In genomic region chr20:33423141-33423834, GRCh38 we compare ENCODE assay signal across 10 cellular contexts. TPM values are rescaled to one million over a fixed set of nuclear protein-coding genes. Genes with fewer than 3 reads are reported as not detected.
DNase-seq lines count a peak whose midpoint lies in the region; ATAC-seq and TF ChIP-seq lines count a peak whose summit lies in the region.
"Had no signal": no experiment of that assay in that cellular context is flagged by ENCODE, and none has a peak within 500 bp of the region (broad histone marks: within the 10 kb centered on the region; RNA-seq: fewer than 3 reads in every experiment).

No MANE protein-coding gene starts in this region.

- peak; percentile 47 to 77 for ATAC-seq in upper lobe of left lung (ENCODE audit: low FRiP score in 2 of 2)
- no peak for ATAC-seq in activated naive CD8-positive, alpha-beta T cell treated with anti-CD3 and anti-CD28 coated beads, Interleukin-2, amount 50 U/mL, for 24 hours

- no peaks in the 10 kb centered on the region for H3K36me3 Mint-ChIP-seq in activated naive CD8-positive, alpha-beta T cell treated with anti-CD3 and anti-CD28 coated beads, Interleukin-2, amount 50 U/mL, for 24 hours (ENCODE audit: low read depth)

- intact Hi-C loops in lower leg skin (cut with DNase I; ENCODE audit: low total_unique reads), result no loop called here

- no peaks in the 10 kb centered on the region for H3K9me3 ChIP-seq in upper lobe of left lung

- 34 to 41% methylated on average over 5 to 7 of the region's 7 CpGs for WGBS in lower leg skin, 2 donors
- WGBS in upper lobe of left lung, 2 donors, result 53 to 100% methylated on average over 1 to 7 of the region's 7 CpGs

- no peaks in the 10 kb centered on the region for H3K4me1 ChIP-seq in upper lobe of left lung
- H3K4me1 ChIP-seq: parathyroid adenoma had no signal

- H3K27ac Mint-ChIP-seq in activated naive CD8-positive, alpha-beta T cell treated with anti-CD3 and anti-CD28 coated beads, Interleukin-2, amount 50 U/mL, for 24 hours, result no peak overlapping the region

- H3K4me3 Mint-ChIP-seq in activated naive CD8-positive, alpha-beta T cell treated with anti-CD3 and anti-CD28 coated beads, Interleukin-2, amount 50 U/mL, for 24 hours, result no peak overlapping the region

- TF ChIP-seq CTCF in lower leg skin (IDR thresholded peaks at IDR 0.05) (no peak), upper lobe of left lung (IDR thresholded peaks at IDR 0.05) (no peak), GM10266 (IDR thresholded peaks at IDR 0.05; ENCODE audit: control insufficient read depth, insufficient read depth, low read depth, missing control alignments) (no peak)

- H3K27me3 Mint-ChIP-seq in activated naive CD8-positive, alpha-beta T cell treated with anti-CD3 and anti-CD28 coated beads, Interleukin-2, amount 50 U/mL, for 24 hours, result no peaks in the 10 kb centered on the region

- no peaks in the 10 kb centered on the region for H3K27me3 ChIP-seq in upper lobe of left lung

- no peaks in the 10 kb centered on the region for H3K36me3 ChIP-seq in upper lobe of left lung

- no peak for TF ChIP-seq EP300 in upper lobe of left lung (IDR thresholded peaks at IDR 0.05)

- H3K4me1 Mint-ChIP-seq in activated naive CD8-positive, alpha-beta T cell treated with anti-CD3 and anti-CD28 coated beads, Interleukin-2, amount 50 U/mL, for 24 hours, result no peaks in the 10 kb centered on the region

- H3K27ac ChIP-seq in caudate nucleus (ENCODE audit: low read depth, low read length) (peak overlapping the region; percentile 68), upper lobe of left lung (peak overlapping the region in 2 of 4 donors; percentile 35)
- H3K27ac ChIP-seq: parathyroid adenoma had no signal

- no peak for TF ChIP-seq POLR2A in lower leg skin (IDR thresholded peaks at IDR 0.05)
- no peak for TF ChIP-seq POLR2A in upper lobe of left lung (IDR thresholded peaks at IDR 0.05)

- H3K4me3 ChIP-seq in lower leg skin (ENCODE audit: low read depth, poor library complexity, severe bottlenecking) (no peak overlapping the region), upper lobe of left lung (no peak overlapping the region)

- DNase-seq in HUDEP-2 (lab: John Stamatoyannopoulos, UW; ENCODE audit: unreplicated experiment in 76 of 76) (peak in 71 of 76 experiments; percentile 7 to 86 (median 60)), caudate nucleus (lab: John Stamatoyannopoulos, UW) (no peak), lower leg skin (ENCODE audit: low spot score in 2 of 2) (peak; percentile 35 to 90), upper lobe of left lung (no peak), GM10266 (ENCODE audit: extremely low spot score) (no peak), GM19240 (ENCODE audit: insufficient read length, low spot score) (no peak)
- no peak for DNase-seq in activated naive CD8-positive, alpha-beta T cell treated with anti-CD3 and anti-CD28 coated beads, Interleukin-2, amount 50 U/mL, for 24 hours
- DNase-seq: effector CD8-positive, alpha-beta T cell; NCI-H526 treated with DMSO at 0.1 percent for 48 hours had no signal

- H3K9me3 Mint-ChIP-seq in activated naive CD8-positive, alpha-beta T cell treated with anti-CD3 and anti-CD28 coated beads, Interleukin-2, amount 50 U/mL, for 24 hours, result no peaks in the 10 kb centered on the region

RNA-seq across cellular contexts. Expression of gene SNTA1, which starts 20.3 kb away (rescaled TPM):
- 10 to 100 TPM; 13.0 to 22.6 (median 17.8) TPM for total RNA-seq in lower leg skin
- total RNA-seq in upper lobe of left lung, result 10 to 100 TPM in 3 of 6 donors, 1 to 10 TPM in 3; 8.2 to 23.4 (median 11.3) TPM

RNA-seq across cellular contexts. Expression of gene CDK5RAP1, which starts 22.0 kb away (rescaled TPM):
- 10 to 100 TPM; 22.3 to 33.3 (median 25.4) TPM for total RNA-seq in lower leg skin
- 10 to 100 TPM; 19.1 to 33.7 (median 25.0) TPM for total RNA-seq in upper lobe of left lung

Comparison
In these comparisons a context has a peak if more than half of its experiments do, and no peak if none do; other contexts are left out.
1. DNase-seq: peak in HUDEP-2 (71 of 76) and lower leg skin (2 of 2); none in caudate nucleus (0 of 61), upper lobe of left lung (0 of 2), activated naive CD8-positive, alpha-beta T cell treated with anti-CD3 and anti-CD28 coated beads, Interleukin-2, amount 50 U/mL, for 24 hours (single experiment), GM10266 (single experiment) and GM19240 (single experiment).